In the genomic region with DNA sequence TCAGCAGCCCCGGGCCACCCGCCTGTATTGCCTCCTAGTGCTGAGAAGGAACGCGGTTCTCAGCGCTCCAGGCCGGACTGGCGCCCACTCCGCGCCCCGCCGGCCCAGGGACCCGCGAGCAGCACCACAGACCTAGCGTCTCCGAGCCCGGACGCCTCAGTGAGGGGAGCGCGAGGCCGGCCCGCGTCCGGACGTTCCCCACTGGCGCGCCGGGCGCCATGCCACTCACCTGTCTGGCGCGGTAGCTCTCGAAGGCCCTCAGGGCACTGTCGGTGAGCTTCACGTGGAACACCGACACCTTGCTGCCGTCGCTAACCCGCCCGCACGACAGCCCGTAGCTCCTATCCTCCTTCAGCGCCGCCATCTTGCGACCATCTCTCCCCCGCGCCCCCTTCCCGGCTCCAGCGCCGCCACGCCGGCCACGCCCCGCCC, we compare ENCODE assay signal across 8 cellular contexts. TPM values are rescaled to one million over a fixed set of nuclear protein-coding genes. Genes with fewer than 3 reads are reported as not detected.
DNase-seq lines count a peak whose midpoint lies in the region; ATAC-seq, FAIRE-seq and TF ChIP-seq lines count a peak whose summit lies in the region.

A gene (minus strand): TSS at position 379 of the 432 bp plus-strand sequence. CDS start 15 bp downstream, at position 364.

- FAIRE-seq in pancreas (lab: Jason Lieb, UNC), result no peak

- no peaks in the 10 kb centered on the region for H3K9me3 ChIP-seq in pancreas

- WGBS in pancreas, 2 donors, result 0 to 1% methylated on average over 47 to 52 of the region's 52 CpGs

- ATAC-seq in GM21515 (IDR thresholded peaks at IDR 0.05; ENCODE audit: unreplicated experiment) (peak; percentile 8), pancreas (peak; percentile 1 to 8 (median 4)), HG03460 (IDR thresholded peaks at IDR 0.05; ENCODE audit: unreplicated experiment) (no peak)

- no peaks in the 10 kb centered on the region for H3K36me3 ChIP-seq in pancreas

- no peaks in the 10 kb centered on the region for H3K27me3 ChIP-seq in pancreas

- no peak for TF ChIP-seq CTCF in AG09309 (IDR thresholded peaks at IDR 0.05; ENCODE audit: control insufficient read depth, insufficient read depth, low read depth, low read length, missing control alignments)
- TF ChIP-seq CTCF in fibroblast of mammary gland (conservative IDR thresholded peaks at IDR 0.05; ENCODE audit: control insufficient read depth, insufficient read depth, low read depth, low read length), result no peak
- no peak for TF ChIP-seq CTCF in pancreas (IDR thresholded peaks at IDR 0.05)

- peak within 1 kb of the TSS; percentile 90 to 97 (median 92) for H3K27ac ChIP-seq in pancreas

- peaks cover 5 to 8% (median 6%) of the 10 kb centered on the region in 3 donors for H3K4me1 ChIP-seq in pancreas

- no peak for DNase-seq in AG09309 (ENCODE audit: low read depth)
- no peak for DNase-seq in fibroblast of mammary gland (ENCODE audit: low read depth)
- no peak for DNase-seq in pancreas
- no peak for DNase-seq in UCSD-AML1 (lab: John Stamatoyannopoulos, UW; ENCODE audit: unreplicated experiment)
- no peak for DNase-seq in foreskin melanocyte

- intact Hi-C loops in pancreas (cut with DNase I), result no loop called here

- H3K4me3 ChIP-seq in AG09309 (ENCODE audit: control insufficient read depth, low read depth, low read length) (peak within 1 kb of the TSS; percentile 82), fibroblast of mammary gland (ENCODE audit: control insufficient read depth, low read depth, low read length) (peak within 1 kb of the TSS; percentile 73), pancreas (peak within 1 kb of the TSS; percentile 99 to 100 (median 99))

- TF ChIP-seq POLR2A in Raji (IDR thresholded peaks at IDR 0.05; ENCODE audit: insufficient read depth, low read depth, low read length), result peak; percentile 96

RNA-seq across cellular contexts. Expression of the gene that starts here (rescaled TPM):
- 10 to 100 TPM in 1 of 6 donors, 1 to 10 TPM in 5; 5.8 to 10.5 (median 9.3) TPM for total RNA-seq in pancreas
- polyA plus RNA-seq in pancreas, result 10 to 100 TPM; 10.3 to 13.4 TPM
